In genomic region chr6:157559201-157559756, GRCh38 we compare ENCODE assay signal across 27 cellular contexts.
DNase-seq lines count a peak whose midpoint lies in the region; ATAC-seq, FAIRE-seq and TF ChIP-seq lines count a peak whose summit lies in the region.
"Had no signal": no experiment of that assay in that cellular context is flagged by ENCODE, and none has a peak within 500 bp of the region (broad histone marks: within the 10 kb centered on the region; RNA-seq: fewer than 3 reads in every experiment).

No MANE protein-coding gene starts in this region.

- no peak for ATAC-seq in K562
- ATAC-seq in gastrocnemius medialis: peak; percentile 46 to 79
- no peak for ATAC-seq in HG02798 (IDR thresholded peaks at IDR 0.05; ENCODE audit: poor library complexity, unreplicated experiment)
- no peak for ATAC-seq in GM18502 (IDR thresholded peaks at IDR 0.05; ENCODE audit: poor library complexity, unreplicated experiment)
- ATAC-seq: gastroesophageal sphincter, lower lobe of right lung, mucosa of descending colon, Panc1, T-helper 17 cell had no signal

- POLR2A ChIA-PET in K562 (lab: Yijun Ruan, JAX): interaction anchor here (1.0 to 1.2 kb wide), 2 partner anchors 14 to 38 kb away, joined by 3 read pairs; no protein-coding TSS in a partner anchor

- H3K4me2 ChIP-seq in K562 (ENCODE audit: insufficient read depth, low read length): no peak overlapping the region

- H3K9me1 ChIP-seq in K562 (ENCODE audit: control insufficient read depth, insufficient read depth, low read length): no peaks in the 10 kb centered on the region

- H3K36me3 ChIP-seq in K562 (ENCODE audit: control insufficient read depth, insufficient read depth, low read length) (peaks cover 4% of the 10 kb centered on the region; the same call in 1 of the 3 replicates), gastrocnemius medialis (no peaks in the 10 kb centered on the region), esophagus squamous epithelium (no peaks in the 10 kb centered on the region)
- H3K36me3 ChIP-seq: adrenal gland, gastroesophageal sphincter, lower lobe of right lung had no signal

- H3K9me3 ChIP-seq in K562 (replicated peaks; ENCODE audit: control insufficient read depth, insufficient read depth, low read depth, low read length) (no peaks in the 10 kb centered on the region), gastrocnemius medialis (no peaks in the 10 kb centered on the region), esophagus squamous epithelium (no peaks in the 10 kb centered on the region)
- H3K9me3 ChIP-seq: adrenal gland, gastroesophageal sphincter, lower lobe of right lung, mucosa of descending colon had no signal

- H3K27ac ChIP-seq in K562 (ENCODE audit: extremely low read depth, low read depth, low read length) (no peak overlapping the region), gastrocnemius medialis (peak overlapping the region; percentile 34 to 70 (median 54)), esophagus squamous epithelium (no peak overlapping the region)
- H3K27ac ChIP-seq: adrenal gland, gastroesophageal sphincter, lower lobe of right lung had no signal

- H3K4me3 ChIP-seq in K562: no peak overlapping the region
- no peak overlapping the region for H3K4me3 ChIP-seq in gastrocnemius medialis
- H3K4me3 ChIP-seq in esophagus squamous epithelium: no peak overlapping the region
- H3K4me3 ChIP-seq: adrenal gland, dorsolateral prefrontal cortex, gastroesophageal sphincter, lower lobe of right lung, mucosa of descending colon had no signal

- H3K79me2 ChIP-seq in K562 (ENCODE audit: control insufficient read depth, insufficient read depth, low read length): no peaks in the 10 kb centered on the region

- DNase-seq in GM12892 (ENCODE audit: insufficient read length) (no peak), NCI-H2029 (lab: John Stamatoyannopoulos, UW) (peak; percentile 36), K562 (ENCODE audit: extremely low read depth in 1 of 4, low spot score in 3 of 4) (no peak), gastrocnemius medialis (peak in 1 of 2 donors; percentile 46), esophagus squamous epithelium (lab: John Stamatoyannopoulos, UW) (no peak)
- DNase-seq: activated CD4-positive, alpha-beta T cell treated with anti-CD3 and anti-CD28 coated beads, Interleukin-2, amount 50 U/mL, for 48 hours; activated CD8-positive, alpha-beta memory T cell treated with anti-CD3 and anti-CD28 coated beads, Interleukin-2, amount 50 U/mL, for 48 hours; activated naive CD4-positive, alpha-beta T cell treated with anti-CD3 and anti-CD28 coated beads for 36 hours; adrenal gland; cerebellar nuclear complex; DMS153; KBM-7; lower lobe of right lung; mucosa of descending colon; NCI-H2081 treated with DMSO at 0.1 percent for 48 hours; NK-92 treated with Interleukin-12 subunit alpha and Interleukin-12 subunit beta, amount 100 ng/mL, for 24 hours; Right ventricle myocardium superior; substantia nigra; T-helper 17 cell had no signal

- H3K27me3 ChIP-seq in K562 (ENCODE audit: control insufficient read depth in 2 of 2, insufficient read depth in 2 of 2, low read length in 2 of 2): no peaks in the 10 kb centered on the region
- H3K27me3 ChIP-seq in gastrocnemius medialis: no peaks in the 10 kb centered on the region
- no peaks in the 10 kb centered on the region for H3K27me3 ChIP-seq in esophagus squamous epithelium
- H3K27me3 ChIP-seq: adrenal gland, dorsolateral prefrontal cortex, gastroesophageal sphincter had no signal

- no TSS peak for BruUV-seq in K562 (replicated peaks; lab: Mats Ljungman, UMichigan)

- TF ChIP-seq CTCF in K562 (IDR thresholded peaks at IDR 0.05 in 2 of 3, conservative IDR thresholded peaks at IDR 0.05 in 1 of 3; ENCODE audit: insufficient read depth in 2 of 3, low read depth in 1 of 3, low read length in 3 of 3): no peak
- no peak for TF ChIP-seq CTCF in gastrocnemius medialis (IDR thresholded peaks at IDR 0.05 in 4 of 5, conservative IDR thresholded peaks at IDR 0.05 in 1 of 5)
- no peak for TF ChIP-seq CTCF in esophagus squamous epithelium (IDR thresholded peaks at IDR 0.05)

- FAIRE-seq in GM12892 (lab: Jason Lieb, UNC): peak; percentile 89
- FAIRE-seq in K562 (lab: Jason Lieb, UNC): peak; percentile 56
- FAIRE-seq: G401.6, H54, TTC549 had no signal

- TF ChIP-seq POLR2A in GM12892 (IDR thresholded peaks at IDR 0.05; ENCODE audit: low read depth, low read length) (no peak), K562 (conservative IDR thresholded peaks at IDR 0.05) (no peak), gastrocnemius medialis (IDR thresholded peaks at IDR 0.05) (no peak), esophagus squamous epithelium (IDR thresholded peaks at IDR 0.05) (no peak)

- TF ChIP-seq EP300 in K562 (IDR thresholded peaks at IDR 0.05; ENCODE audit: low read length): no peak

- H3K4me1 ChIP-seq in K562 (replicated peaks in 1 of 2; ENCODE audit: control insufficient read depth in 2 of 2, insufficient read depth in 2 of 2, low read length in 2 of 2) (peaks cover 0 to 10% of the 10 kb centered on the region in 2 experiments; a peak in 1 of 5 replicates), gastrocnemius medialis (peaks cover 9 to 26% of the 10 kb centered on the region in 2 donors), esophagus squamous epithelium (peaks cover 0 to 29% (median 11%) of the 10 kb centered on the region in 3 donors)
- H3K4me1 ChIP-seq: adrenal gland, gastroesophageal sphincter, lower lobe of right lung had no signal

- CTCF ChIA-PET in K562 (lab: Yijun Ruan, JAX; ENCODE audit: low intra/inter-chr PET ratio): interaction anchor here (2.8 kb wide), 1 partner anchor 244 kb away, joined by 20 read pairs; no protein-coding TSS in a partner anchor

- in situ Hi-C loops in K562 (cut with MboI): no loop called here
- in situ Hi-C loops in gastrocnemius medialis (cut with MboI; ENCODE audit: low sequenced_read_pairs in 4 of 4): no loop called here

- H4K20me1 ChIP-seq in K562 (replicated peaks; ENCODE audit: control insufficient read depth, insufficient read depth, low read length): no peaks in the 10 kb centered on the region

- intact Hi-C loops in K562 (cut with micrococcal nuclease): no loop called here
- intact Hi-C loops in gastrocnemius medialis (cut with DNase I; ENCODE audit: low total_unique reads): no loop called here
- intact Hi-C loops in esophagus squamous epithelium (cut with DNase I): no loop called here

- H2AFZ ChIP-seq in K562 (ENCODE audit: low read depth, low read length): no peak overlapping the region

- WGBS in K562 (ENCODE audit: insufficient coverage, low coverage, missing lambda C conversion rate): 83% methylated on average over 9 of the region's 10 CpGs
- 92 to 93% methylated on average over 5 to 9 of the region's 10 CpGs for WGBS in esophagus squamous epithelium, 2 donors

- no peak overlapping the region for H3K9ac ChIP-seq in K562 (ENCODE audit: insufficient read depth in 1 of 2, low read depth in 2 of 2, low read length in 2 of 2)

- TF ChIP-seq RAD21 in K562 (CRISPR knock-in tag; conservative IDR thresholded peaks at IDR 0.05 in 1 of 2, IDR thresholded peaks at IDR 0.05 in 1 of 2): no peak

TF ChIP-seq in K562, 482 proteins besides CTCF, POLR2A, EP300 and RAD21 (continues in another document):
- TF ChIP-seq HLTF (IDR thresholded peaks at IDR 0.05) (no peak), RUNX1 (IDR thresholded peaks at IDR 0.05; ENCODE audit: low read depth) (no peak), ZHX1 (conservative IDR thresholded peaks at IDR 0.05; ENCODE audit: low read length) (no peak), RHOXF2B (CRISPR knock-in tag; conservative IDR thresholded peaks at IDR 0.05) (no peak), ZNF518B (CRISPR knock-in tag; IDR thresholded peaks at IDR 0.05) (no peak), ZKSCAN8 (CRISPR knock-in tag; IDR thresholded peaks at IDR 0.05) (no peak), ZNF507 (tag; conservative IDR thresholded peaks at IDR 0.05) (no peak), CBX1 (IDR thresholded peaks at IDR 0.05; ENCODE audit: low read depth) (no peak)

Comparison
In these comparisons a context has a peak if more than half of its experiments do, and no peak if none do; other contexts are left out.
1. ATAC-seq: peak in gastrocnemius medialis (2 of 2); none in K562 (single experiment), HG02798 (single experiment) and GM18502 (single experiment).
2. H3K27ac ChIP-seq: peak in gastrocnemius medialis (4 of 4); none in K562 (single experiment) and esophagus squamous epithelium (0 of 4).